Comparison of ENCODE assay signal across 7 cellular contexts in the genomic region with DNA sequence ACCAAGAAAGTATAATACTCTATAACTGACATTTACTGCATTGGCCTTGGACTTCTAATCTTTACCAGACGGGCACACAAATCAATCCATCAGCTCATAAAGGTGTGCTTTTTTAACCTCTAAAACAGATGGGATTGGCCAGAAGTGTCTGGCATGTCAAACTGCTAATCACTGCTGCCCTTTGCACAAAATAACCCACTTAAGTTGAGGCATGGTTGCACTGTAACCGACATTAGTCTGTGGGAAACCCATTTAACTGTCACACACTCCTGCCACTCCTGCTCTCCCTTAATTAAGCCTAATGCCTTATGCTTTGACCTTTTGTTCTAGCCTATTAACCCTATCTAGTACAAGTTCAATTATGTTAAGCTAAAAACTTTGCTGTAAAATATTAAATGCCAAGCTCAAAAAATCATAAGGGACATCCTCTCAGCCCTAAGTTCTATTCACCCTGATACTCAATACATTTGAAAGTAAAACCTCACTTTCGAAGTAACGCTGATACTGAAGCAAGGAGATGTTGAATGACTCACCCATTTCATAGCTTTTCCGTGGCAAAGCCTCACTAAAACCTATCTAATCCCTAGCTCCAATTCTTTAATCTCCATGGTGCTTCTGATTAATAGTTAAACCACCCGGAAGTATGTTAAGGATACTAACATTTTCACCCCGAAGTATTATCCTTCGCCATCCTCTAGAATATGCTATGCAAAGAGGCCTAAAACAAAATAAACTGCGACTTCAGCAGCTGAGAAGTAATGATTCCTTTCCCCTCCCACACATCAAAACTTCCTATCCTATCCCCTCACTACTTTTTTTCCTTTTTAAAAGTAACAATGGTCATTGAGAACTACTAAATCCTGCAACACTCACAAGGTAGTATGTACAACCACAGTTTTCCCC. TPM values are rescaled to one million over a fixed set of nuclear protein-coding genes. Genes with fewer than 3 reads are reported as not detected.
DNase-seq lines count a peak whose midpoint lies in the region; ATAC-seq, FAIRE-seq and TF ChIP-seq lines count a peak whose summit lies in the region.

No MANE protein-coding gene starts in this region.

- H3K9me3 Mint-ChIP-seq in T-helper 2 cell treated with Interferon-gamma antibody and Interleukin-4, amounts not matched to agents 5 μg/mL and 100 μg/mL, for 36 hours = no peaks in the 10 kb centered on the region

- peaks cover 97% of the 10 kb centered on the region for H4K20me1 ChIP-seq in HepG2 (ENCODE audit: insufficient read depth, low read length)

- H3K27ac ChIP-seq in HepG2 (ENCODE audit: extremely low read length, insufficient read depth, low read length) (peak overlapping the region; percentile 3), ascending aorta (no peak overlapping the region)

- no peak for FAIRE-seq in HepG2 (lab: Jason Lieb, UNC)

- CTCF ChIA-PET in HepG2 (lab: Yijun Ruan, JAX; ENCODE audit: low intra/inter-chr PET ratio, low total read pairs) = no interaction called here

- H3K36me3 ChIP-seq in HepG2 (replicated peaks in 1 of 2; ENCODE audit: control insufficient read depth in 1 of 2, insufficient read depth in 2 of 2, low read length in 2 of 2) = no peaks in the 10 kb centered on the region; a peak in 1 of 5 replicates
- no peaks in the 10 kb centered on the region for H3K36me3 ChIP-seq in ascending aorta

- no peak overlapping the region for H3K9ac ChIP-seq in HepG2 (ENCODE audit: insufficient read depth, low read depth, low read length)

- BruUV-seq in HepG2 (replicated peaks; lab: Mats Ljungman, UMichigan) = no TSS peak

- DNase-seq in T-helper 2 cell treated with Interferon-gamma antibody and Interleukin-4, amounts not matched to agents 5 μg/mL and 100 μg/mL, for 36 hours (ENCODE audit: low spot score) = no peak
- DNase-seq in HepG2 (ENCODE audit: low spot score) (no peak), T-helper 9 cell (no peak), ascending aorta (ENCODE audit: low spot score in 2 of 2) (no peak), middle frontal gyrus (ENCODE audit: extremely low spot score, low spot score) (no peak)

- ATAC-seq in GM18907 (IDR thresholded peaks at IDR 0.05; ENCODE audit: unreplicated experiment) (peak; percentile 73), HG02870 (IDR thresholded peaks at IDR 0.05; ENCODE audit: unreplicated experiment) (peak; percentile 90), HepG2 (peak; percentile 43)

- peaks cover 42% of the 10 kb centered on the region for H3K4me1 Mint-ChIP-seq in T-helper 2 cell treated with Interferon-gamma antibody and Interleukin-4, amounts not matched to agents 5 μg/mL and 100 μg/mL, for 36 hours (ENCODE audit: low read depth)

- H3K4me3 ChIP-seq in HepG2 (replicated peaks in 1 of 3; ENCODE audit: insufficient read depth in 1 of 3, low read depth in 2 of 3, low read length in 3 of 3) (peak overlapping the region in 1 of 3 experiments; percentile 2; a peak in 2 of 6 replicates), ascending aorta (no peak overlapping the region)

- POLR2A ChIA-PET in HepG2 (lab: Yijun Ruan, JAX) = interaction anchor here (0.8 kb wide), 1 partner anchor 13 kb away, joined by 3 read pairs; the partner anchor contains the start of gene NRIP1

- H3K27me3 Mint-ChIP-seq in T-helper 2 cell treated with Interferon-gamma antibody and Interleukin-4, amounts not matched to agents 5 μg/mL and 100 μg/mL, for 36 hours (ENCODE audit: low read depth) = no peaks in the 10 kb centered on the region

- H3K4me1 ChIP-seq in HepG2 (ENCODE audit: insufficient read depth, low read length) (peaks cover 69% of the 10 kb centered on the region), ascending aorta (peaks cover 0 to 6% of the 10 kb centered on the region in 2 donors)

- no peak for TF ChIP-seq CTCF in HepG2 (CRISPR knock-in tag; IDR thresholded peaks at IDR 0.05)
- TF ChIP-seq CTCF in ascending aorta (IDR thresholded peaks at IDR 0.05) = no peak

- H3K4me2 ChIP-seq in HepG2 (ENCODE audit: low read depth, low read length) = peak overlapping the region; percentile 43

- TF ChIP-seq EP300 in HepG2 (IDR thresholded peaks at IDR 0.05; ENCODE audit: low read depth in 2 of 2, low read length in 2 of 2) (no peak), HepG2 (CRISPR knock-in tag; IDR thresholded peaks at IDR 0.05; ENCODE audit: borderline replicate concordance) (no peak)

- H3K36me3 Mint-ChIP-seq in T-helper 2 cell treated with Interferon-gamma antibody and Interleukin-4, amounts not matched to agents 5 μg/mL and 100 μg/mL, for 36 hours (ENCODE audit: low read depth) = peaks cover 1% of the 10 kb centered on the region

- peaks cover 97% of the 10 kb centered on the region for H3K79me2 ChIP-seq in HepG2 (ENCODE audit: insufficient read depth, low read length)

- 60% methylated on average over 9 of the region's 9 CpGs for WGBS in HepG2 (ENCODE audit: low lambda C conversion rate)

- H3K4me3 Mint-ChIP-seq in T-helper 2 cell treated with Interferon-gamma antibody and Interleukin-4, amounts not matched to agents 5 μg/mL and 100 μg/mL, for 36 hours = peak overlapping the region; percentile 75

- intact Hi-C loops in HepG2 (cut with micrococcal nuclease; ENCODE audit: unreplicated experiment) (no loop called here), ascending aorta (cut with DNase I) (no loop called here)

- H3K27ac Mint-ChIP-seq in T-helper 2 cell treated with Interferon-gamma antibody and Interleukin-4, amounts not matched to agents 5 μg/mL and 100 μg/mL, for 36 hours = peak overlapping the region; percentile 58

- no peak for TF ChIP-seq POLR2A in HepG2 (IDR thresholded peaks at IDR 0.05; ENCODE audit: insufficient read depth in 1 of 2, low read depth in 2 of 2, low read length in 2 of 2)

- H3K9me3 ChIP-seq in HepG2 (ENCODE audit: low read length) (no peaks in the 10 kb centered on the region), ascending aorta (no peaks in the 10 kb centered on the region)

- no peak overlapping the region for H2AFZ ChIP-seq in HepG2 (ENCODE audit: low read length)

- H3K27me3 ChIP-seq in HepG2 (ENCODE audit: control insufficient read depth in 1 of 2, insufficient read depth in 2 of 2, low read length in 2 of 2) (no peaks in the 10 kb centered on the region; a peak in 1 of 5 replicates), ascending aorta (no peaks in the 10 kb centered on the region)

- in situ Hi-C loops in HepG2 (cut with HindIII; ENCODE audit: extremely low pct_ligation_motif_present, low pct_unique_long_range_greater_than_20kb) = no loop called here

- no peak for TF ChIP-seq RAD21 in HepG2 (CRISPR knock-in tag; IDR thresholded peaks at IDR 0.05)

TF ChIP-seq in HepG2, 621 proteins besides CTCF, POLR2A, EP300 and RAD21:
- TF ChIP-seq PITX1 (CRISPR knock-in tag; IDR thresholded peaks at IDR 0.05) (no peak), ZNF652 (CRISPR knock-in tag; IDR thresholded peaks at IDR 0.05; ENCODE audit: borderline replicate concordance, low read depth) (peak; percentile 55; the same call in 1 of the 2 replicates), TRIM24 (CRISPR knock-in tag; IDR thresholded peaks at IDR 0.05) (no peak)

RNA-seq across cellular contexts. Expression of gene NRIP1, which starts 12.9 kb away (rescaled TPM):
- total RNA-seq in HepG2 (2016; rRNA removed; fragmentation: Illumina TruSeq; extraction: Trizol) = 69.0 and 99.0 TPM in 2 replicates
- total RNA-seq in HepG2 (2016; cell fraction: cytosol; rRNA removed; fragmentation: Illumina TruSeq; extraction: Trizol; ENCODE audit: low read depth) = 27.6 and 36.4 TPM in 2 replicates
- 66.8 and 94.5 TPM in 2 replicates for total RNA-seq in HepG2 (2016; cell fraction: insoluble cytoplasmic fraction; rRNA removed; fragmentation: Illumina TruSeq; extraction: Trizol)
- 25.1 and 28.0 TPM in 2 replicates for total RNA-seq in HepG2 (2016; cell fraction: membrane; rRNA removed; fragmentation: Illumina TruSeq; extraction: Trizol)
- 94.9 and 106 TPM in 2 replicates for total RNA-seq in HepG2 (2016; cell fraction: nucleus; rRNA removed; fragmentation: Illumina TruSeq; extraction: Trizol)
- polyA plus RNA-seq in HepG2 (2011; rRNA removed) = 18.1 and 21.0 TPM in 2 replicates
- polyA plus RNA-seq in HepG2 (2011; cell fraction: cytosol; rRNA removed) = 7.6 and 13.3 TPM in 2 replicates
- 13.9 and 17.0 TPM in 2 replicates for polyA plus RNA-seq in HepG2 (2011; cell fraction: nucleus; rRNA removed)
- 28.1 and 32.1 TPM in 2 replicates for polyA plus RNA-seq in HepG2 (2012)
- polyA plus RNA-seq in HepG2 (2016; cell fraction: cytosol; fragmentation: Illumina TruSeq; extraction: Trizol; ENCODE audit: low read depth) = 1.1 and 1.3 TPM in 2 replicates
- 40.5 and 44.9 TPM in 2 replicates for polyA plus RNA-seq in HepG2 (2016; cell fraction: insoluble cytoplasmic fraction; fragmentation: Illumina TruSeq; extraction: Trizol; ENCODE audit: low read depth)
- polyA plus RNA-seq in HepG2 (2016; cell fraction: membrane; fragmentation: Illumina TruSeq; extraction: Trizol; ENCODE audit: low read depth) = 4.3 and 4.9 TPM in 2 replicates
- polyA plus RNA-seq in HepG2 (2016; cell fraction: nucleus; fragmentation: Illumina TruSeq; extraction: Trizol; ENCODE audit: insufficient read depth, low read depth) = 46.0 and 49.0 TPM in 2 replicates
- 5.6 and 32.4 TPM in 2 replicates for polyA minus RNA-seq in HepG2 (2011; rRNA and poly(A)+ RNA removed; ENCODE audit: low replicate concordance)
- 42.3 and 56.3 TPM in 2 replicates for polyA minus RNA-seq in HepG2 (2011; cell fraction: cytosol; rRNA and poly(A)+ RNA removed)
- polyA minus RNA-seq in HepG2 (2011; cell fraction: nucleus; rRNA and poly(A)+ RNA removed) = 188 and 226 TPM in 2 replicates
- 4.8 TPM for total RNA-seq in ascending aorta
